Comparison of ENCODE assay signal across 22 cellular contexts in the genomic region with DNA sequence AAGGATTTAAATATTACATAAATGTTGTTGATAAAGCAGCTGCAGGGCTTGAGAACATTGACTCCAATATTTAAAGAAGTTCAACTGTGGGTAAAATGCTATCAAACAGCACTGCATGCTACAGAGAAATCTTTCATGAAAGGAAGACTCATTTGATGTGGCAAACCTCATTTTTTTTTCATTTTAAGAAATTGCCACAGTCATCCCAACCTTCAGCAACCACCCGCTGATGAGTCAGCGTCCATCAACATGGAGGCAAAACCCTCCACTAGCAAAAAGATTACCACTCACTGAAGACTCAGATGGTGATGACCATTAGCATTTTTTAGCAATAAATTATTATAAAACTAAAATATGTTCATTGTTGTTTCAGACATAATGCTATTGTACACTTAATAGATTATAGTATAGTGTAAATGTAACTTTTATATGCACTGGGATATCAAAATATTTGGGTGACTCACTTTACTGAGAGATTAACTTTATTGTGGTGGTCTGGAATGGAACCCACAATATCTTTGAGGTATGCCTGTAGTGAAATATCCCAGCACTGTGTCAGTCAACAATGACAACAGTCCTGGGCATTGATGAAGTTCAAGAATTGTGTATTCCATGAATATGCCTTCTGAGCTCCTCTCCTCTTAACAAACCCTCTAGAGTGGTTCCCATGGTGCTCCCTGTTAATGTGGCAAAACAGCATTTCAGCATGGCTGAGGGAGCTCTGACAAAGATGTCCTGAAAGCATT. TPM values are rescaled to one million over a fixed set of nuclear protein-coding genes. Genes with fewer than 3 reads are reported as not detected.
DNase-seq lines count a peak whose midpoint lies in the region; ATAC-seq and TF ChIP-seq lines count a peak whose summit lies in the region.
"Had no signal": no experiment of that assay in that cellular context is flagged by ENCODE, and none has a peak within 500 bp of the region (broad histone marks: within the 10 kb centered on the region; RNA-seq: fewer than 3 reads in every experiment).

No MANE protein-coding gene starts in this region.

- peak; percentile 12 for DNase-seq in activated naive CD4-positive, alpha-beta T cell treated with anti-CD3 and anti-CD28 coated beads for 36 hours
- no peak for DNase-seq in activated naive CD4-positive, alpha-beta T cell treated with anti-CD3 and anti-CD28 coated beads, Interleukin-2, amount 10 ng/mL, durations not matched to agents 7 days and 5 days
- peak; percentile 79 for DNase-seq in Jurkat, Clone E6-1 (ENCODE audit: low read depth, low spot score)
- peak; percentile 38 for DNase-seq in activated CD8-positive, alpha-beta T cell treated with anti-CD3 and anti-CD28 coated beads for 36 hours
- DNase-seq in stimulated activated effector memory CD8-positive, alpha-beta T cell treated with anti-CD3 and anti-CD28 coated beads, Interleukin-12 subunit alpha, Interleukin-12 subunit beta, amount 100 ng/mL, for 72 hours (ENCODE audit: low spot score in 2 of 2), result no peak
- no peak for DNase-seq in activated CD4-positive, CD25-positive, alpha-beta regulatory T cell (lab: John Stamatoyannopoulos, UW)
- DNase-seq: activated CD4-positive, alpha-beta T cell treated with anti-CD3 and anti-CD28 coated beads for 4 hours; brain microvascular endothelial cell; CD4-positive, alpha-beta T cell; kidney glomerular epithelial cell; NCI-H2171 treated with DMSO at 0.1 percent for 48 hours; NCI-H526 treated with DMSO at 0.1 percent for 48 hours; ovary had no signal

- H3K36me3 Mint-ChIP-seq in activated naive CD4-positive, alpha-beta T cell treated with anti-CD3 and anti-CD28 coated beads for 36 hours (ENCODE audit: low read depth), result no peaks in the 10 kb centered on the region
- no peaks in the 10 kb centered on the region for H3K36me3 Mint-ChIP-seq in activated naive CD4-positive, alpha-beta T cell treated with anti-CD3 and anti-CD28 coated beads, Interleukin-2, amount 10 ng/mL, durations not matched to agents 7 days and 5 days
- H3K36me3 Mint-ChIP-seq in activated CD8-positive, alpha-beta T cell treated with anti-CD3 and anti-CD28 coated beads for 36 hours (ENCODE audit: low read depth), result no peaks in the 10 kb centered on the region
- no peaks in the 10 kb centered on the region for H3K36me3 Mint-ChIP-seq in stimulated activated effector memory CD8-positive, alpha-beta T cell treated with anti-CD3 and anti-CD28 coated beads, Interleukin-12 subunit alpha, Interleukin-12 subunit beta, amount 100 ng/mL, for 72 hours
- H3K36me3 Mint-ChIP-seq: activated naive CD8-positive, alpha-beta T cell; memory B cell had no signal

- peaks cover 31% of the 10 kb centered on the region for H3K27me3 Mint-ChIP-seq in activated naive CD4-positive, alpha-beta T cell treated with anti-CD3 and anti-CD28 coated beads for 36 hours (ENCODE audit: low read depth)
- peaks cover 10% of the 10 kb centered on the region for H3K27me3 Mint-ChIP-seq in activated naive CD4-positive, alpha-beta T cell treated with anti-CD3 and anti-CD28 coated beads, Interleukin-2, amount 10 ng/mL, durations not matched to agents 7 days and 5 days
- H3K27me3 Mint-ChIP-seq in activated CD8-positive, alpha-beta T cell treated with anti-CD3 and anti-CD28 coated beads for 36 hours, result peaks cover 25% of the 10 kb centered on the region

- H3K9me3 Mint-ChIP-seq in activated naive CD4-positive, alpha-beta T cell treated with anti-CD3 and anti-CD28 coated beads for 36 hours, result no peaks in the 10 kb centered on the region
- no peaks in the 10 kb centered on the region for H3K9me3 Mint-ChIP-seq in activated naive CD4-positive, alpha-beta T cell treated with anti-CD3 and anti-CD28 coated beads, Interleukin-2, amount 10 ng/mL, durations not matched to agents 7 days and 5 days
- no peaks in the 10 kb centered on the region for H3K9me3 Mint-ChIP-seq in activated CD8-positive, alpha-beta T cell treated with anti-CD3 and anti-CD28 coated beads for 36 hours
- H3K9me3 Mint-ChIP-seq in stimulated activated effector memory CD8-positive, alpha-beta T cell treated with anti-CD3 and anti-CD28 coated beads, Interleukin-12 subunit alpha, Interleukin-12 subunit beta, amount 100 ng/mL, for 72 hours, result peaks cover 11% of the 10 kb centered on the region
- H3K9me3 Mint-ChIP-seq: CD4-positive, alpha-beta T cell; memory B cell had no signal

- no peak for TF ChIP-seq CTCF in activated CD8-positive, alpha-beta T cell treated with anti-CD3 and anti-CD28 coated beads for 36 hours (IDR thresholded peaks at IDR 0.05)

- H3K4me1 Mint-ChIP-seq in activated naive CD4-positive, alpha-beta T cell treated with anti-CD3 and anti-CD28 coated beads for 36 hours (ENCODE audit: low read depth), result no peaks in the 10 kb centered on the region
- H3K4me1 Mint-ChIP-seq in activated naive CD4-positive, alpha-beta T cell treated with anti-CD3 and anti-CD28 coated beads, Interleukin-2, amount 10 ng/mL, durations not matched to agents 7 days and 5 days, result no peaks in the 10 kb centered on the region
- H3K4me1 Mint-ChIP-seq in activated CD8-positive, alpha-beta T cell treated with anti-CD3 and anti-CD28 coated beads for 36 hours (ENCODE audit: low read depth), result no peaks in the 10 kb centered on the region
- no peaks in the 10 kb centered on the region for H3K4me1 Mint-ChIP-seq in stimulated activated effector memory CD8-positive, alpha-beta T cell treated with anti-CD3 and anti-CD28 coated beads, Interleukin-12 subunit alpha, Interleukin-12 subunit beta, amount 100 ng/mL, for 72 hours
- H3K4me1 Mint-ChIP-seq: memory B cell; naive thymus-derived CD4-positive, alpha-beta T cell had no signal

- ATAC-seq in activated CD8-positive, alpha-beta T cell treated with anti-CD3 and anti-CD28 coated beads for 36 hours, result peak; percentile 20
- ATAC-seq in stimulated activated effector memory CD8-positive, alpha-beta T cell treated with anti-CD3 and anti-CD28 coated beads, Interleukin-12 subunit alpha, Interleukin-12 subunit beta, amount 100 ng/mL, for 72 hours, result peak; percentile 61
- ATAC-seq in HG02642 (IDR thresholded peaks at IDR 0.05; ENCODE audit: poor library complexity, unreplicated experiment), result no peak
- ATAC-seq: GM12878; naive thymus-derived CD4-positive, alpha-beta T cell had no signal

- POLR2A ChIA-PET in activated CD8-positive, alpha-beta T cell treated with anti-CD3 and anti-CD28 coated beads for 36 hours (lab: Charles Lee), result no interaction called here

- no peak overlapping the region for H3K4me3 ChIP-seq in Jurkat, Clone E6-1 (ENCODE audit: low read length)
- H3K4me3 ChIP-seq: GM12878, ovary, right atrium auricular region, thoracic aorta had no signal

- CTCF ChIA-PET in activated naive CD4-positive, alpha-beta T cell treated with anti-CD3 and anti-CD28 coated beads for 36 hours (lab: Charles Lee), result no interaction called here
- CTCF ChIA-PET in activated naive CD4-positive, alpha-beta T cell treated with anti-CD3 and anti-CD28 coated beads, Interleukin-2, amount 10 ng/mL, durations not matched to agents 7 days and 5 days (lab: Charles Lee), result no interaction called here
- CTCF ChIA-PET in activated CD8-positive, alpha-beta T cell treated with anti-CD3 and anti-CD28 coated beads for 36 hours (lab: Charles Lee), result no interaction called here

- no peak overlapping the region for H3K4me3 Mint-ChIP-seq in activated naive CD4-positive, alpha-beta T cell treated with anti-CD3 and anti-CD28 coated beads for 36 hours
- H3K4me3 Mint-ChIP-seq in activated naive CD4-positive, alpha-beta T cell treated with anti-CD3 and anti-CD28 coated beads, Interleukin-2, amount 10 ng/mL, durations not matched to agents 7 days and 5 days, result no peak overlapping the region
- no peak overlapping the region for H3K4me3 Mint-ChIP-seq in activated CD8-positive, alpha-beta T cell treated with anti-CD3 and anti-CD28 coated beads for 36 hours
- H3K4me3 Mint-ChIP-seq in stimulated activated effector memory CD8-positive, alpha-beta T cell treated with anti-CD3 and anti-CD28 coated beads, Interleukin-12 subunit alpha, Interleukin-12 subunit beta, amount 100 ng/mL, for 72 hours, result no peak overlapping the region
- H3K4me3 Mint-ChIP-seq: activated naive CD8-positive, alpha-beta T cell; CD4-positive, alpha-beta T cell; memory B cell; naive thymus-derived CD4-positive, alpha-beta T cell had no signal

- H3K27ac Mint-ChIP-seq in activated naive CD4-positive, alpha-beta T cell treated with anti-CD3 and anti-CD28 coated beads for 36 hours, result no peak overlapping the region
- H3K27ac Mint-ChIP-seq in activated naive CD4-positive, alpha-beta T cell treated with anti-CD3 and anti-CD28 coated beads, Interleukin-2, amount 10 ng/mL, durations not matched to agents 7 days and 5 days, result no peak overlapping the region
- H3K27ac Mint-ChIP-seq in activated CD8-positive, alpha-beta T cell treated with anti-CD3 and anti-CD28 coated beads for 36 hours, result no peak overlapping the region
- no peak overlapping the region for H3K27ac Mint-ChIP-seq in stimulated activated effector memory CD8-positive, alpha-beta T cell treated with anti-CD3 and anti-CD28 coated beads, Interleukin-12 subunit alpha, Interleukin-12 subunit beta, amount 100 ng/mL, for 72 hours
- H3K27ac Mint-ChIP-seq: activated naive CD8-positive, alpha-beta T cell; CD4-positive, alpha-beta T cell; memory B cell; naive thymus-derived CD4-positive, alpha-beta T cell had no signal

- intact Hi-C loops in activated naive CD4-positive, alpha-beta T cell treated with anti-CD3 and anti-CD28 coated beads for 36 hours (cut with micrococcal nuclease), result no loop called here
- intact Hi-C loops in activated CD8-positive, alpha-beta T cell treated with anti-CD3 and anti-CD28 coated beads for 36 hours (cut with micrococcal nuclease), result no loop called here

RNA-seq across cellular contexts. Expression of gene SOX21, which starts 52.4 kb away (rescaled TPM):
- total RNA-seq in activated naive CD4-positive, alpha-beta T cell treated with anti-CD3 and anti-CD28 coated beads for 36 hours, result not detected
- not detected for polyA plus RNA-seq in Jurkat, Clone E6-1 (2012; ENCODE audit: insufficient read depth, insufficient read length)
- not detected for total RNA-seq in activated CD8-positive, alpha-beta T cell treated with anti-CD3 and anti-CD28 coated beads for 36 hours
- total RNA-seq: CD4-positive, alpha-beta T cell; glomerular endothelial cell; GM12878; HT-29; naive thymus-derived CD4-positive, alpha-beta T cell; ovary; right atrium auricular region had no signal
- polyA plus RNA-seq: GM12878; naive thymus-derived CD4-positive, alpha-beta T cell had no signal

Comparison
In these comparisons a context has a peak if more than half of its experiments do, and no peak if none do; other contexts are left out.
1. DNase-seq: peak in activated naive CD4-positive, alpha-beta T cell treated with anti-CD3 and anti-CD28 coated beads for 36 hours (single experiment), Jurkat, Clone E6-1 (single experiment) and activated CD8-positive, alpha-beta T cell treated with anti-CD3 and anti-CD28 coated beads for 36 hours (single experiment); none in activated naive CD4-positive, alpha-beta T cell treated with anti-CD3 and anti-CD28 coated beads, Interleukin-2, amount 10 ng/mL, durations not matched to agents 7 days and 5 days (single experiment), stimulated activated effector memory CD8-positive, alpha-beta T cell treated with anti-CD3 and anti-CD28 coated beads, Interleukin-12 subunit alpha, Interleukin-12 subunit beta, amount 100 ng/mL, for 72 hours (0 of 2) and activated CD4-positive, CD25-positive, alpha-beta regulatory T cell (0 of 4).